2 cellular contexts compared by ENCODE assay signal in genomic region chr19:44032001-44032610, GRCh38.
A peak's percentile ranks its signal among the peaks of the same experiment; 100 is the strongest.
TF ChIP-seq lines count a peak whose summit lies in the region.

No MANE protein-coding gene starts in this region.

TF ChIP-seq in HEK293, 187 proteins besides CTCF, POLR2A, EP300 and RAD21 (continues in another document):
- TF ChIP-seq RBAK (tag by site-specific recombination; IDR thresholded peaks at IDR 0.05), result 0 out of 2 replicates have a peak, but pooled peaks have one; percentile 10
- no peak for TF ChIP-seq BCL11A (tag by site-specific recombination; IDR thresholded peaks at IDR 0.05; ENCODE audit: low read depth)
- TF ChIP-seq ZNF571 (tag by site-specific recombination; IDR thresholded peaks at IDR 0.05), result no peak
- TF ChIP-seq ZNF174 (tag by site-specific recombination; IDR thresholded peaks at IDR 0.05), result 0 out of 2 replicates have a peak, but pooled peaks have one; percentile 26
- TF ChIP-seq SETDB1 (IDR thresholded peaks at IDR 0.05; ENCODE audit: insufficient read length, low read length), result peak; percentile 99
- no peak for TF ChIP-seq TRIM28 (IDR thresholded peaks at IDR 0.05; ENCODE audit: borderline replicate concordance, low read length)
- peak; percentile 97 for TF ChIP-seq ZNF280D (tag by site-specific recombination; IDR thresholded peaks at IDR 0.05)
- no peak for TF ChIP-seq ZNF843 (tag by site-specific recombination; IDR thresholded peaks at IDR 0.05)
- no peak for TF ChIP-seq ZNF777 (tag by site-specific recombination; IDR thresholded peaks at IDR 0.05; ENCODE audit: borderline replicate concordance)
- TF ChIP-seq ZNF549 (tag by site-specific recombination; IDR thresholded peaks at IDR 0.05), result 0 out of 2 replicates have a peak, but pooled peaks have one; percentile 21
- TF ChIP-seq ZNF184 (tag by site-specific recombination; IDR thresholded peaks at IDR 0.05), result no peak
- no peak for TF ChIP-seq ZNF558 (tag by site-specific recombination; IDR thresholded peaks at IDR 0.05)
- TF ChIP-seq, protein P1, sequence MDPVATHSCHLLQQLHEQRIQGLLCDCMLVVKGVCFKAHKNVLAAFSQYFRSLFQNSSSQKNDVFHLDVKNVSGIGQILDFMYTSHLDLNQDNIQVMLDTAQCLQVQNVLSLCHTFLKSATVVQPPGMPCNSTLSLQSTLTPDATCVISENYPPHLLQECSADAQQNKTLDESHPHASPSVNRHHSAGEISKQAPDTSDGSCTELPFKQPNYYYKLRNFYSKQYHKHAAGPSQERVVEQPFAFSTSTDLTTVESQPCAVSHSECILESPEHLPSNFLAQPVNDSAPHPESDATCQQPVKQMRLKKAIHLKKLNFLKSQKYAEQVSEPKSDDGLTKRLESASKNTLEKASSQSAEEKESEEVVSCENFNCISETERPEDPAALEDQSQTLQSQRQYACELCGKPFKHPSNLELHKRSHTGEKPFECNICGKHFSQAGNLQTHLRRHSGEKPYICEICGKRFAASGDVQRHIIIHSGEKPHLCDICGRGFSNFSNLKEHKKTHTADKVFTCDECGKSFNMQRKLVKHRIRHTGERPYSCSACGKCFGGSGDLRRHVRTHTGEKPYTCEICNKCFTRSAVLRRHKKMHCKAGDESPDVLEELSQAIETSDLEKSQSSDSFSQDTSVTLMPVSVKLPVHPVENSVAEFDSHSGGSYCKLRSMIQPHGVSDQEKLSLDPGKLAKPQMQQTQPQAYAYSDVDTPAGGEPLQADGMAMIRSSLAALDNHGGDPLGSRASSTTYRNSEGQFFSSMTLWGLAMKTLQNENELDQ (tag by site-specific recombination; IDR thresholded peaks at IDR 0.05; ENCODE audit: low read depth), result no peak
- peak; percentile 61; the same call in 1 of the 2 replicates for TF ChIP-seq ZNF518A (tag by site-specific recombination; conservative IDR thresholded peaks at IDR 0.05; ENCODE audit: low read depth)

TF ChIP-seq in H1, 55 proteins besides CTCF, POLR2A, EP300 and RAD21:
- TF ChIP-seq KDM1A (IDR thresholded peaks at IDR 0.05; ENCODE audit: borderline replicate concordance, low read length) (peak; percentile 39; the same call in 1 of the 2 replicates), MAFK (IDR thresholded peaks at IDR 0.05; ENCODE audit: low read depth, low read length) (no peak)
